In the genomic region with DNA sequence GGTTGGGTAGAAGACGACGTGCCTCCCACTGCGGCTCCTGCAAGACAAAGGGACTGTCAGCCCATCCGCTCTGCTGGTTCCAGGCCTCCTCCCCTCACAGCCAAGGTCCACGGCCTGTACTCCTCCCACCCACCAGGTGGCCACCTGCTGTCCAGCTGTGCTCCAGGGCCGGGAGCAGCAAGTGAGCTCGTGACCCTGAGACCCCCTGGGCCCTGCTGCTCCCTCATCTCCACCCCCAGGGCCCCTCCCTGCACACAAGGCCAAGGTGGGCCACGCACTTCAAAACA, we compare ENCODE assay signal across 13 cellular contexts. TPM values are rescaled to one million over a fixed set of nuclear protein-coding genes. Genes with fewer than 3 reads are reported as not detected.
A peak's percentile ranks its signal among the peaks of the same experiment; 100 is the strongest.
DNase-seq lines count a peak whose midpoint lies in the region; ATAC-seq and TF ChIP-seq lines count a peak whose summit lies in the region.
"Had no signal": no experiment of that assay in that cellular context is flagged by ENCODE, and none has a peak within 500 bp of the region (broad histone marks: within the 10 kb centered on the region; RNA-seq: fewer than 3 reads in every experiment).

No MANE protein-coding gene starts in this region.

- no peaks in the 10 kb centered on the region for H3K4me1 Mint-ChIP-seq in Calu3 (ENCODE audit: low read depth, unreplicated experiment)

- H3K9me3 Mint-ChIP-seq in Calu3 (ENCODE audit: low read depth, unreplicated experiment) = no peaks in the 10 kb centered on the region
- H3K9me3 Mint-ChIP-seq: effector memory CD8-positive, alpha-beta T cell; T-helper 1 cell treated with Interleukin-12 subunit alpha and Interleukin-12 subunit beta and Interleukin-4 antibody, amounts not matched to agents 30 μg/mL and 1 μg/mL, for 36 hours had no signal

- H3K4me3 Mint-ChIP-seq in Calu3 (ENCODE audit: low read depth, unreplicated experiment) = no peak overlapping the region
- H3K4me3 Mint-ChIP-seq: effector memory CD8-positive, alpha-beta T cell; T-helper 1 cell treated with Interleukin-12 subunit alpha and Interleukin-12 subunit beta and Interleukin-4 antibody, amounts not matched to agents 30 μg/mL and 1 μg/mL, for 36 hours had no signal

- BruUV-seq in Calu3 (replicated peaks; lab: Mats Ljungman, UMichigan) = no TSS peak

- intact Hi-C loops in Calu3 (cut with micrococcal nuclease; ENCODE audit: unreplicated experiment) (no loop called here), lower leg skin (cut with DNase I; ENCODE audit: low total_unique reads) (no loop called here)

- no peaks in the 10 kb centered on the region for H3K27me3 Mint-ChIP-seq in Calu3 (ENCODE audit: unreplicated experiment)
- H3K27me3 Mint-ChIP-seq: effector memory CD8-positive, alpha-beta T cell had no signal

- H3K27ac Mint-ChIP-seq in Calu3 (ENCODE audit: unreplicated experiment) = peak overlapping the region; percentile 54
- H3K27ac Mint-ChIP-seq: T-helper 1 cell treated with Interleukin-12 subunit alpha and Interleukin-12 subunit beta and Interleukin-4 antibody, amounts not matched to agents 30 μg/mL and 1 μg/mL, for 36 hours had no signal

- H3K27me3 ChIP-seq in RWPE2 (ENCODE audit: insufficient read depth, poor library complexity, severe bottlenecking) = no peaks in the 10 kb centered on the region
- H3K27me3 ChIP-seq: right lobe of liver, thyroid gland had no signal

- no peaks in the 10 kb centered on the region for H3K4me1 ChIP-seq in RWPE2 (ENCODE audit: insufficient read depth, poor library complexity, severe bottlenecking)
- H3K4me1 ChIP-seq: right lobe of liver, thyroid gland had no signal

- H3K27ac ChIP-seq in RWPE2 (ENCODE audit: poor library complexity, severe bottlenecking) = no peak overlapping the region
- H3K27ac ChIP-seq: C4-2B, right lobe of liver, thyroid gland had no signal

- H3K4me3 ChIP-seq in RWPE2 (ENCODE audit: severe bottlenecking) (no peak overlapping the region), lower leg skin (ENCODE audit: low read depth, poor library complexity, severe bottlenecking) (no peak overlapping the region)
- H3K4me3 ChIP-seq: right lobe of liver, thyroid gland had no signal

- ATAC-seq in RWPE2 (ENCODE audit: low read depth) (peak; percentile 22; the same call in 1 of the 3 replicates), GM21717 (IDR thresholded peaks at IDR 0.05; ENCODE audit: unreplicated experiment) (no peak)
- ATAC-seq: effector memory CD8-positive, alpha-beta T cell had no signal

- no peaks in the 10 kb centered on the region for H3K9me3 ChIP-seq in RWPE2 (ENCODE audit: severe bottlenecking)
- H3K9me3 ChIP-seq: right lobe of liver, thyroid gland had no signal

- WGBS in lower leg skin, 2 donors = 73 to 86% methylated on average over 8 of the region's 8 CpGs

- peaks cover 13% of the 10 kb centered on the region for H3K36me3 ChIP-seq in RWPE2 (ENCODE audit: low read depth)
- H3K36me3 ChIP-seq: right lobe of liver had no signal

- TF ChIP-seq CTCF in Calu3 (IDR thresholded peaks at IDR 0.05; ENCODE audit: unreplicated experiment) (peak; percentile 41), RWPE2 (IDR thresholded peaks at IDR 0.05; ENCODE audit: poor library complexity, severe bottlenecking) (no peak), lower leg skin (IDR thresholded peaks at IDR 0.05) (no peak)

- DNase-seq in Calu3 (no peak), RWPE2 (ENCODE audit: low spot score) (no peak), iPS-NIHi7 (ENCODE audit: extremely low spot score) (peak; percentile 54), lower leg skin (ENCODE audit: low spot score in 2 of 2) (no peak)
- no peak for DNase-seq in activated CD4-positive, alpha-beta T cell treated with anti-CD3 and anti-CD28 coated beads, Interleukin-2, amount 50 U/mL, for 4 hours
- DNase-seq: effector memory CD8-positive, alpha-beta T cell; NCI-H187 treated with DMSO at 0.1 percent for 48 hours; right lobe of liver; thyroid gland had no signal

- CTCF ChIA-PET in Calu3 (lab: Charles Lee) = no interaction called here

- TF ChIP-seq POLR2A in lower leg skin (IDR thresholded peaks at IDR 0.05) = no peak

- H3K36me3 Mint-ChIP-seq in Calu3 (ENCODE audit: insufficient read depth, unreplicated experiment) = peaks cover 57% of the 10 kb centered on the region

RNA-seq across cellular contexts. Expression of a gene that starts 27.4 kb away (rescaled TPM):
- total RNA-seq in Calu3 (2022) = 28.9 and 36.3 TPM in 2 replicates
- total RNA-seq in lower leg skin = 10 to 100 TPM; 57.3 to 88.3 (median 70.7) TPM

RNA-seq across cellular contexts. Expression of a gene that starts 27.7 kb away (rescaled TPM):
- 107 and 115 TPM in 2 replicates for total RNA-seq in Calu3 (2022)
- total RNA-seq in lower leg skin = 10 to 100 TPM; 39.1 to 61.2 (median 51.4) TPM

RNA-seq across cellular contexts. Expression of a gene that starts 37.3 kb away (rescaled TPM):
- total RNA-seq in Calu3 (2022) = 472 and 482 TPM in 2 replicates
- total RNA-seq in lower leg skin = 100 to 1,000 TPM; 124 to 186 (median 157) TPM

RNA-seq across cellular contexts. Expression of a gene that starts 40.5 kb away (rescaled TPM):
- total RNA-seq in Calu3 (2022) (134 and 150 TPM in 2 replicates), lower leg skin (10 to 100 TPM; 35.5 to 59.4 (median 50.7) TPM)

RNA-seq across cellular contexts. Expression of a gene that starts 42.4 kb away (rescaled TPM):
- total RNA-seq in Calu3 (2022) = 33.4 and 35.3 TPM in 2 replicates
- total RNA-seq in lower leg skin = 10 to 100 TPM; 14.5 to 47.9 (median 32.3) TPM
- total RNA-seq: H4 had no signal
